ENCODE assay signal across 8 cellular contexts in the genomic region with DNA sequence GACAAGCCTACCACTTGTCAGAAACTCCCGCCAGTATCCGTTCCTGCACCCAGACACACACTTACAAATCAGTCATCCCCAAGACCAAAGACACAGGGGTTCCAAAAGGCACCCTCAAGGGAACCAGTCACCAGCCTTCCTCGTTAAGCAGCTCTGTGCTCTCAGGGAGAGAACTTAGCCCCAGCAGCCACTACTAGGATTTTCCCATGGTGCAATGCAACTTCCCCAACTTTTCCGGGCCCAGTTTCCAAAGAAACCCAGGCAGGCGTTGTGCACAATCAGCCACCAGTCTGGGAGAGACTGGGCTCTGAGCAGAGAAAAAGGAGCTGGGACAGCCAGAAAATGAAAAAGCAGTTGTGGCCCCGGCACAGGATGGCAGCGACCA. TPM values are rescaled to one million over a fixed set of nuclear protein-coding genes. Genes with fewer than 3 reads are reported as not detected.
A peak's percentile ranks its signal among the peaks of the same experiment; 100 is the strongest.
DNase-seq lines count a peak whose midpoint lies in the region; ATAC-seq and TF ChIP-seq lines count a peak whose summit lies in the region.

No MANE protein-coding gene starts in this region.

- no peak for TF ChIP-seq CTCF in heart left ventricle (IDR thresholded peaks at IDR 0.05)

- no peak for ATAC-seq in activated T-helper 17 cell treated with anti-CD3 and anti-CD28 coated beads, Interleukin-2, amount 50 U/mL, for 72 hours (replicated peaks)
- peak in 2 of 4 donors; percentile 18 to 50 for ATAC-seq in heart left ventricle
- no peak for ATAC-seq in GM21529 (IDR thresholded peaks at IDR 0.05; ENCODE audit: unreplicated experiment)
- no peak for ATAC-seq in HG02938 (IDR thresholded peaks at IDR 0.05; ENCODE audit: unreplicated experiment)
- ATAC-seq in GM19395 (IDR thresholded peaks at IDR 0.05; ENCODE audit: unreplicated experiment): no peak

- peaks cover 0 to 23% (median 0%) of the 10 kb centered on the region in 9 donors for H3K27me3 ChIP-seq in heart left ventricle

- WGBS in heart left ventricle, 4 donors: 14 to 21% (median 18%) methylated on average over 7 of the region's 7 CpGs

- H3K4me1 Mint-ChIP-seq in activated naive CD4-positive, alpha-beta T cell treated with anti-CD3 and anti-CD28 coated beads for 36 hours (ENCODE audit: low read depth): peaks cover 8% of the 10 kb centered on the region
- H3K4me1 Mint-ChIP-seq in activated T-helper 17 cell treated with anti-CD3 and anti-CD28 coated beads, Interleukin-2, amount 50 U/mL, for 72 hours: peaks cover 6% of the 10 kb centered on the region

- CTCF ChIA-PET in activated naive CD4-positive, alpha-beta T cell treated with anti-CD3 and anti-CD28 coated beads for 36 hours (lab: Charles Lee): no interaction called here

- H3K36me3 ChIP-seq in heart left ventricle: no peaks in the 10 kb centered on the region

- H3K9me3 Mint-ChIP-seq in activated naive CD4-positive, alpha-beta T cell treated with anti-CD3 and anti-CD28 coated beads for 36 hours: no peaks in the 10 kb centered on the region
- no peaks in the 10 kb centered on the region for H3K9me3 Mint-ChIP-seq in activated T-helper 17 cell treated with anti-CD3 and anti-CD28 coated beads, Interleukin-2, amount 50 U/mL, for 72 hours

- peak overlapping the region; percentile 48 for H3K4me3 Mint-ChIP-seq in activated naive CD4-positive, alpha-beta T cell treated with anti-CD3 and anti-CD28 coated beads for 36 hours
- peak overlapping the region; percentile 63 for H3K4me3 Mint-ChIP-seq in activated T-helper 17 cell treated with anti-CD3 and anti-CD28 coated beads, Interleukin-2, amount 50 U/mL, for 72 hours

- H3K27ac ChIP-seq in heart left ventricle: peak overlapping the region in 6 of 12 donors; percentile 56 to 89 (median 66)

- no peak for TF ChIP-seq POLR2A in heart left ventricle (IDR thresholded peaks at IDR 0.05)

- DNase-seq in activated naive CD4-positive, alpha-beta T cell treated with anti-CD3 and anti-CD28 coated beads for 36 hours: no peak
- DNase-seq in activated naive CD4-positive, alpha-beta T cell treated with anti-CD3 and anti-CD28 coated beads, Interleukin-2, amount 50 U/mL, for 16 hours: no peak
- DNase-seq in heart left ventricle (peak in 2 of 5 donors; percentile 32 to 37), pons (ENCODE audit: low spot score) (peak; percentile 52)

- H3K9me3 ChIP-seq in heart left ventricle: peaks cover 0 to 3% (median 0%) of the 10 kb centered on the region in 12 donors

- H3K4me3 ChIP-seq in heart left ventricle: peak overlapping the region; percentile 55 to 98 (median 68)

- peaks cover 0 to 35% (median 24%) of the 10 kb centered on the region in 12 donors for H3K4me1 ChIP-seq in heart left ventricle

- peaks cover 43% of the 10 kb centered on the region for H3K27me3 Mint-ChIP-seq in activated naive CD4-positive, alpha-beta T cell treated with anti-CD3 and anti-CD28 coated beads for 36 hours (ENCODE audit: low read depth)
- peaks cover 45% of the 10 kb centered on the region for H3K27me3 Mint-ChIP-seq in activated T-helper 17 cell treated with anti-CD3 and anti-CD28 coated beads, Interleukin-2, amount 50 U/mL, for 72 hours

- intact Hi-C loops in activated naive CD4-positive, alpha-beta T cell treated with anti-CD3 and anti-CD28 coated beads for 36 hours (cut with micrococcal nuclease): no loop called here
- intact Hi-C loops in heart left ventricle (cut with DNase I): loop anchor here in 5 of 10 donors (2.0 to 10.0 kb wide), 5 partner anchors 47 to 79 kb away; no protein-coding TSS in a partner anchor

- H3K27ac Mint-ChIP-seq in activated naive CD4-positive, alpha-beta T cell treated with anti-CD3 and anti-CD28 coated beads for 36 hours: no peak overlapping the region
- no peak overlapping the region for H3K27ac Mint-ChIP-seq in activated T-helper 17 cell treated with anti-CD3 and anti-CD28 coated beads, Interleukin-2, amount 50 U/mL, for 72 hours

- no peaks in the 10 kb centered on the region for H3K36me3 Mint-ChIP-seq in activated naive CD4-positive, alpha-beta T cell treated with anti-CD3 and anti-CD28 coated beads for 36 hours (ENCODE audit: low read depth)
- H3K36me3 Mint-ChIP-seq in activated T-helper 17 cell treated with anti-CD3 and anti-CD28 coated beads, Interleukin-2, amount 50 U/mL, for 72 hours (ENCODE audit: low read depth): peaks cover 6% of the 10 kb centered on the region

RNA-seq across cellular contexts. Expression of a gene that starts 1.2 kb away (rescaled TPM):
- total RNA-seq in activated naive CD4-positive, alpha-beta T cell treated with anti-CD3 and anti-CD28 coated beads for 36 hours: 1 to 10 TPM; 2.6 to 3.3 TPM
- total RNA-seq in activated T-helper 17 cell treated with anti-CD3 and anti-CD28 coated beads, Interleukin-2, amount 50 U/mL, for 72 hours: 1 to 10 TPM; 3.0 to 7.1 TPM
- 10 to 100 TPM in 6 of 9 donors, 1 to 10 TPM in 3; 7.6 to 27.1 (median 13.6) TPM for total RNA-seq in heart left ventricle
- polyA plus RNA-seq in heart left ventricle: 10 to 100 TPM in 1 of 2 donors, 1 to 10 TPM in 1; 5.2 to 12.8 TPM
